Comparison of ENCODE assay signal across 17 cellular contexts in genomic region chrX:9610774-9611392, GRCh38.
A peak's percentile ranks its signal among the peaks of the same experiment; 100 is the strongest.
DNase-seq lines count a peak whose midpoint lies in the region; ATAC-seq, FAIRE-seq and TF ChIP-seq lines count a peak whose summit lies in the region.
"Had no signal": no experiment of that assay in that cellular context is flagged by ENCODE, and none has a peak within 500 bp of the region (broad histone marks: within the 10 kb centered on the region; RNA-seq: fewer than 3 reads in every experiment).

No MANE protein-coding gene starts in this region.

- TF ChIP-seq EP300 in A549 (IDR thresholded peaks at IDR 0.05), result no peak

- H3K4me1 ChIP-seq in A549, result peaks cover 8% of the 10 kb centered on the region; the same call in 2 of the 3 replicates
- H3K4me1 ChIP-seq: adrenal gland, BE2C had no signal

- TF ChIP-seq CTCF in A549 (IDR thresholded peaks at IDR 0.05) (no peak), RWPE1 (conservative IDR thresholded peaks at IDR 0.05; ENCODE audit: low read depth) (no peak), fibroblast of the aortic adventitia (IDR thresholded peaks at IDR 0.05; ENCODE audit: insufficient read depth, low read length) (no peak)

- H3K4me3 ChIP-seq in A549, result no peak overlapping the region
- no peak overlapping the region for H3K4me3 ChIP-seq in fibroblast of the aortic adventitia (ENCODE audit: low read depth, low read length)
- H3K4me3 ChIP-seq: adrenal gland, ovary had no signal

- ATAC-seq in A549 (no peak), GM18907 (IDR thresholded peaks at IDR 0.05; ENCODE audit: unreplicated experiment) (peak; percentile 38), HG03135 (IDR thresholded peaks at IDR 0.05; ENCODE audit: unreplicated experiment) (no peak), HG02759 (IDR thresholded peaks at IDR 0.05; ENCODE audit: unreplicated experiment) (no peak)

- no peak overlapping the region for H3K27ac ChIP-seq in A549
- no peak overlapping the region for H3K27ac ChIP-seq in RWPE1
- H3K27ac ChIP-seq in caudate nucleus (ENCODE audit: low read depth, low read length), result no peak overlapping the region
- H3K27ac ChIP-seq: adrenal gland, ovary, WERI-Rb-1 had no signal

- DNase-seq in A549 (ENCODE audit: low read depth in 1 of 2, low spot score in 1 of 2), result no peak
- DNase-seq in RWPE1 (ENCODE audit: low spot score), result peak; percentile 12
- peak; percentile 41 for DNase-seq in fibroblast of the aortic adventitia (ENCODE audit: low read depth)
- no peak for DNase-seq in caudate nucleus (lab: John Stamatoyannopoulos, UW)
- no peak for DNase-seq in activated naive CD4-positive, alpha-beta T cell treated with Interleukin-2 at 50 U/mL for 16 hours
- DNase-seq: adrenal gland; BE2C; GDM1; hypothalamus; mammary epithelial cell; ovary; stimulated activated CD4-positive, alpha-beta T cell treated with anti-CD3 and anti-CD28 coated beads, Interleukin-15, amount 100 ng/mL, for 24 hours; stimulated activated CD8-positive, alpha-beta memory T cell treated with anti-CD3 and anti-CD28 coated beads, Interleukin-4, amount 100 ng/mL, for 48 hours had no signal

- 33% methylated on average over 5 of the region's 5 CpGs for WGBS in A549 (ENCODE audit: missing lambda C conversion rate)

- TF ChIP-seq POLR2A in A549 (IDR thresholded peaks at IDR 0.05; ENCODE audit: low read length), result no peak

- CTCF ChIA-PET in A549 (lab: Yijun Ruan, JAX) (interaction anchor here (1.3 kb wide), 1 partner anchor 32 kb away, joined by 4 read pairs; no protein-coding TSS in a partner anchor), RWPE1 (lab: Yijun Ruan, JAX) (interaction anchor here (0.5 kb wide), 1 partner anchor 258 kb away, joined by 3 read pairs; no protein-coding TSS in a partner anchor)

- TF ChIP-seq RAD21 in A549 (conservative IDR thresholded peaks at IDR 0.05 in 1 of 2, IDR thresholded peaks at IDR 0.05 in 1 of 2), result no peak

- H3K4me2 ChIP-seq in A549, result 0 out of 3 replicates have a peak overlapping the region, but pooled peaks have one; percentile 16

- FAIRE-seq in A549 (lab: Jason Lieb, UNC), result peak; percentile 56

- H3K9me3 ChIP-seq in A549, result no peaks in the 10 kb centered on the region
- H3K9me3 ChIP-seq: adrenal gland, BE2C, ovary had no signal

- POLR2A ChIA-PET in A549 (lab: Yijun Ruan, JAX) (no interaction called here), RWPE1 (lab: Yijun Ruan, JAX; ENCODE audit: low non-redundant PET) (no interaction called here)

TF ChIP-seq in A549, 52 proteins besides CTCF, POLR2A, EP300 and RAD21:
- TF ChIP-seq ZFP36 (IDR thresholded peaks at IDR 0.05; ENCODE audit: borderline replicate concordance, partially characterized antibody) (no peak), KDM1A (IDR thresholded peaks at IDR 0.05; ENCODE audit: low read depth) (no peak)

Comparison
In these comparisons a context has a peak if more than half of its experiments do, and no peak if none do; other contexts are left out.
1. DNase-seq: peak in RWPE1 (single experiment) and fibroblast of the aortic adventitia (single experiment); none in A549 (0 of 2), caudate nucleus (0 of 61) and activated naive CD4-positive, alpha-beta T cell treated with Interleukin-2 at 50 U/mL for 16 hours (single experiment).